ENCODE assay signal across 16 cellular contexts in genomic region chr1:192557841-192558595, GRCh38. TPM values are rescaled to one million over a fixed set of nuclear protein-coding genes. Genes with fewer than 3 reads are reported as not detected.
A peak's percentile ranks its signal among the peaks of the same experiment; 100 is the strongest.
DNase-seq lines count a peak whose midpoint lies in the region; ATAC-seq, FAIRE-seq and TF ChIP-seq lines count a peak whose summit lies in the region.
"Had no signal": no experiment of that assay in that cellular context is flagged by ENCODE, and none has a peak within 500 bp of the region (broad histone marks: within the 10 kb centered on the region; RNA-seq: fewer than 3 reads in every experiment).

No MANE protein-coding gene starts in this region.

- in situ Hi-C loops in transverse colon (cut with MboI; ENCODE audit: low pct_ligation_motif_present in 1 of 4, low pct_unique_long_range_greater_than_20kb in 1 of 4, low sequenced_read_pairs in 3 of 4) = no loop called here

- H3K27me3 ChIP-seq in GM06990 (replicated peaks; ENCODE audit: control insufficient read depth, insufficient read depth, low read length) = no peaks in the 10 kb centered on the region
- no peaks in the 10 kb centered on the region for H3K27me3 ChIP-seq in esophagus muscularis mucosa
- no peaks in the 10 kb centered on the region for H3K27me3 ChIP-seq in skeletal muscle satellite cell (ENCODE audit: control insufficient read depth, insufficient read depth, low read length)
- no peaks in the 10 kb centered on the region for H3K27me3 ChIP-seq in transverse colon

- H3K9me3 ChIP-seq in esophagus muscularis mucosa (no peaks in the 10 kb centered on the region), skeletal muscle satellite cell (replicated peaks; ENCODE audit: low read length) (no peaks in the 10 kb centered on the region), transverse colon (no peaks in the 10 kb centered on the region)

- TF ChIP-seq POLR2A in esophagus muscularis mucosa (IDR thresholded peaks at IDR 0.05; ENCODE audit: low read depth) = no peak
- TF ChIP-seq POLR2A in transverse colon (IDR thresholded peaks at IDR 0.05) = no peak

- H3K4me1 ChIP-seq in esophagus muscularis mucosa (peaks cover 0 to 19% (median 10%) of the 10 kb centered on the region in 4 donors), skeletal muscle satellite cell (ENCODE audit: control insufficient read depth, insufficient read depth, low read length) (peaks cover 41% of the 10 kb centered on the region), transverse colon (peaks cover 0 to 3% (median 0%) of the 10 kb centered on the region in 4 donors)

- DNase-seq in GM06990 (ENCODE audit: extremely low read depth, insufficient read length) (no peak), RCC 7860 (ENCODE audit: low spot score) (no peak), esophagus muscularis mucosa (ENCODE audit: extremely low spot score) (no peak), NCI-H1417 treated with DMSO at 0.1 percent for 48 hours (lab: John Stamatoyannopoulos, UW) (no peak), transverse colon (no peak)
- DNase-seq: activated CD8-positive, alpha-beta T cell treated with anti-CD3 and anti-CD28 coated beads for 36 hours; endodermal cell; KG1; NCI-H1092; NCI-H69; substantia nigra had no signal

- peak overlapping the region; percentile 76 for H3K9ac ChIP-seq in skeletal muscle satellite cell (ENCODE audit: low read depth, low read length)

- FAIRE-seq in RCC 7860 (lab: Jason Lieb, UNC) = peak; percentile 41
- FAIRE-seq: D721Med had no signal

- intact Hi-C loops in esophagus muscularis mucosa (cut with DNase I) = no loop called here
- intact Hi-C loops in transverse colon (cut with DNase I; ENCODE audit: low total_unique reads) = no loop called here

- H3K36me3 ChIP-seq in GM06990 (ENCODE audit: control insufficient read depth, insufficient read depth, low read length) (no peaks in the 10 kb centered on the region), esophagus muscularis mucosa (no peaks in the 10 kb centered on the region), skeletal muscle satellite cell (ENCODE audit: insufficient read depth, low read length) (no peaks in the 10 kb centered on the region), transverse colon (no peaks in the 10 kb centered on the region)

- no peak for TF ChIP-seq CTCF in GM06990 (IDR thresholded peaks at IDR 0.05; ENCODE audit: insufficient read depth, low read length, poor library complexity, severe bottlenecking)
- no peak for TF ChIP-seq CTCF in esophagus muscularis mucosa (IDR thresholded peaks at IDR 0.05)
- no peak for TF ChIP-seq CTCF in transverse colon (IDR thresholded peaks at IDR 0.05)

- peak overlapping the region; percentile 28 for H3K4me2 ChIP-seq in skeletal muscle satellite cell (ENCODE audit: low read length)

- H3K4me3 ChIP-seq in GM06990 (replicated peaks; ENCODE audit: low read depth, low read length) = peak overlapping the region; percentile 59
- H3K4me3 ChIP-seq in esophagus muscularis mucosa = no peak overlapping the region
- no peak overlapping the region for H3K4me3 ChIP-seq in skeletal muscle satellite cell (ENCODE audit: low read length)
- no peak overlapping the region for H3K4me3 ChIP-seq in transverse colon

- ATAC-seq in HG02981 (IDR thresholded peaks at IDR 0.05; ENCODE audit: unreplicated experiment) = no peak
- ATAC-seq: activated CD8-positive, alpha-beta T cell treated with anti-CD3 and anti-CD28 coated beads for 36 hours; Panc1 had no signal

- H3K27ac ChIP-seq in esophagus muscularis mucosa (replicated peaks in 1 of 4) (peak overlapping the region; percentile 46 to 59 (median 52)), transverse colon (peak overlapping the region in 2 of 4 donors; percentile 15 to 32)

- TF ChIP-seq EP300 in esophagus muscularis mucosa (IDR thresholded peaks at IDR 0.05) (no peak), transverse colon (IDR thresholded peaks at IDR 0.05; ENCODE audit: low read depth) (no peak)

- WGBS in esophagus muscularis mucosa = 96% methylated on average over 4 of the region's 4 CpGs
- 93 to 100% methylated on average over 3 to 4 of the region's 4 CpGs for WGBS in transverse colon (ENCODE audit: low coverage in 1 of 2), 2 donors

RNA-seq across cellular contexts. Expression of gene RGS1, which starts 17.6 kb away (rescaled TPM):
- total RNA-seq in esophagus muscularis mucosa = 10 to 100 TPM in 3 of 4 donors, 1 to 10 TPM in 1; 6.1 to 27.7 (median 12.5) TPM
- total RNA-seq in skeletal muscle satellite cell (2012; rRNA removed) = not detected in 2 replicates
- 100 to 1,000 TPM in 1 of 4 donors, 10 to 100 TPM in 3; 38.5 to 160 (median 49.8) TPM for total RNA-seq in transverse colon
- total RNA-seq: endodermal cell, glomerular endothelial cell had no signal
